Comparison of ENCODE assay signal across 21 cellular contexts in the genomic region with DNA sequence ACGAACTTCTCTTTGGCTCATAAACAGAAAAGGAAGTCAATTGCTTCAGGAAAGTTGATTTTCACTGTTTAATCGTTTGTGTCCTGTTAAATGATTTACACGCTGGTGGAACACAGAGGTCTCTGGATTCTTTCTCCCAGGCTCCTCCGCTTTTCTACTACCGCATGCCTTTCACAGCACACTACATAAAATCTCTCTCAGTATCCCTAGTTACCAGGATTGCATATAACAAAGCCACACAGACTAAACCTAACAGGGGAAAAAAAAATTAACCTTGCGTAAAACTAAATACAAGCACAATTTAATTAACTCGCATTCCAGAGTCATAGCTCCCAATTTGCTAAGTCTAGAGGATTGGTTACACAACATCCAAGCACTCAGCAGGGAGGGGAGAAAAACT.
DNase-seq lines count a peak whose midpoint lies in the region; ATAC-seq, FAIRE-seq and TF ChIP-seq lines count a peak whose summit lies in the region.
"Had no signal": no experiment of that assay in that cellular context is flagged by ENCODE, and none has a peak within 500 bp of the region (broad histone marks: within the 10 kb centered on the region; RNA-seq: fewer than 3 reads in every experiment).

No MANE protein-coding gene starts in this region.

- no peak for TF ChIP-seq CTCF in choroid plexus epithelial cell (conservative IDR thresholded peaks at IDR 0.05; ENCODE audit: low read depth, low read length)
- no peak for TF ChIP-seq CTCF in pancreas (IDR thresholded peaks at IDR 0.05)
- no peak for TF ChIP-seq CTCF in foreskin keratinocyte (conservative IDR thresholded peaks at IDR 0.05)
- no peak for TF ChIP-seq CTCF in suprapubic skin (IDR thresholded peaks at IDR 0.05)

- TF ChIP-seq EP300 in suprapubic skin (IDR thresholded peaks at IDR 0.05), result no peak

- ATAC-seq in pancreas (peak; percentile 52 to 77 (median 65)), aorta (ENCODE audit: low FRiP score) (no peak), foreskin keratinocyte (no peak)

- H3K9me3 ChIP-seq in pancreas, result no peaks in the 10 kb centered on the region
- H3K9me3 ChIP-seq in aorta (ENCODE audit: control insufficient read depth, low read length), result no peaks in the 10 kb centered on the region
- no peaks in the 10 kb centered on the region for H3K9me3 ChIP-seq in suprapubic skin
- H3K9me3 ChIP-seq: MG63, SJCRH30, vagina had no signal

- H3K4me1 ChIP-seq in pancreas (peaks cover 0 to 12% (median 5%) of the 10 kb centered on the region in 3 donors), aorta (ENCODE audit: control insufficient read depth in 1 of 2, insufficient read depth in 2 of 2, low read length in 2 of 2) (no peaks in the 10 kb centered on the region), foreskin keratinocyte (no peaks in the 10 kb centered on the region), suprapubic skin (peaks cover 6% of the 10 kb centered on the region)
- H3K4me1 ChIP-seq: SJCRH30, vagina had no signal

- 53 to 54% methylated on average over 7 of the region's 7 CpGs for WGBS in pancreas, 2 donors
- WGBS in aorta, 2 donors, result 71% methylated on average over 7 of the region's 7 CpGs
- WGBS in suprapubic skin, result 70% methylated on average over 7 of the region's 7 CpGs

- intact Hi-C loops in pancreas (cut with DNase I) (loop anchor here in 1 of 3 donors (10.0 kb wide), 1 partner anchor 131 kb away; a partner anchor contains a TSS), aorta (cut with DNase I) (no loop called here)

- H3K36me3 ChIP-seq in pancreas, result no peaks in the 10 kb centered on the region
- H3K36me3 ChIP-seq in aorta (ENCODE audit: control insufficient read depth in 1 of 2, insufficient read depth in 2 of 2, low read length in 1 of 2), result no peaks in the 10 kb centered on the region
- no peaks in the 10 kb centered on the region for H3K36me3 ChIP-seq in suprapubic skin
- H3K36me3 ChIP-seq: MG63, SJCRH30, vagina had no signal

- H3K27ac ChIP-seq in layer of hippocampus (ENCODE audit: low read depth, low read length), result peak overlapping the region; percentile 40
- peak overlapping the region; percentile 20 to 51 (median 28) for H3K27ac ChIP-seq in pancreas
- no peak overlapping the region for H3K27ac ChIP-seq in aorta (ENCODE audit: low read depth in 1 of 2, low read length in 2 of 2)
- no peak overlapping the region for H3K27ac ChIP-seq in foreskin keratinocyte
- no peak overlapping the region for H3K27ac ChIP-seq in suprapubic skin
- H3K27ac ChIP-seq: SJCRH30, vagina had no signal

- H3K27me3 ChIP-seq in layer of hippocampus (ENCODE audit: control insufficient read depth, insufficient read depth, low read length) (no peaks in the 10 kb centered on the region), pancreas (no peaks in the 10 kb centered on the region), aorta (ENCODE audit: control insufficient read depth in 1 of 2, insufficient read depth in 2 of 2, low read length in 1 of 2) (no peaks in the 10 kb centered on the region), foreskin keratinocyte (no peaks in the 10 kb centered on the region), suprapubic skin (no peaks in the 10 kb centered on the region)
- H3K27me3 ChIP-seq: MG63, vagina had no signal

- no peak for FAIRE-seq in pancreas (lab: Jason Lieb, UNC)
- FAIRE-seq: GM12878, H54, RCC 7860, TTC549 had no signal

- H3K4me3 ChIP-seq in choroid plexus epithelial cell (ENCODE audit: low read depth, low read length) (no peak overlapping the region), pancreas (no peak overlapping the region), aorta (ENCODE audit: low read length in 2 of 2) (no peak overlapping the region), suprapubic skin (no peak overlapping the region)
- H3K4me3 ChIP-seq: GM12878, MG63, SJCRH30, smooth muscle cell, vagina had no signal

- TF ChIP-seq POLR2A in suprapubic skin (IDR thresholded peaks at IDR 0.05), result no peak

- DNase-seq in EH (ENCODE audit: low read depth), result peak; percentile 7
- peak; percentile 26 for DNase-seq in choroid plexus epithelial cell (ENCODE audit: low read depth)
- no peak for DNase-seq in pancreas
- no peak for DNase-seq in aorta
- DNase-seq in foreskin keratinocyte, result no peak
- DNase-seq in NCI-H1105 treated with DMSO at 0.1 percent for 48 hours (lab: John Stamatoyannopoulos, UW), result no peak
- no peak for DNase-seq in suprapubic skin (ENCODE audit: low spot score in 2 of 2)
- DNase-seq: activated CD4-positive, alpha-beta T cell treated with anti-CD3 and anti-CD28 coated beads for 4 hours; activated CD8-positive, alpha-beta memory T cell treated with anti-CD3 and anti-CD28 coated beads for 24 hours; activated T-cell treated with anti-CD3 and anti-CD28 coated beads, Interleukin-2, amount 50 U/mL, for 24 hours; C1 segment of cervical spinal cord; DMS79 treated with DMSO at 0.1 percent for 48 hours; MG63 had no signal

Comparison
In these comparisons a context has a peak if more than half of its experiments do, and no peak if none do; other contexts are left out.
1. DNase-seq: peak in EH (single experiment) and choroid plexus epithelial cell (single experiment); none in pancreas (0 of 6), aorta (0 of 2), foreskin keratinocyte (0 of 2), NCI-H1105 treated with DMSO at 0.1 percent for 48 hours (single experiment) and suprapubic skin (0 of 2).
2. H3K27ac ChIP-seq: peak in layer of hippocampus (single experiment) and pancreas (4 of 4); none in aorta (0 of 2), foreskin keratinocyte (single experiment) and suprapubic skin (single experiment).
3. ATAC-seq: peak in pancreas (4 of 4); none in aorta (single experiment) and foreskin keratinocyte (single experiment).